In genomic region chr10:96129387-96130325, GRCh38 we compare ENCODE assay signal across 8 cellular contexts. TPM values are rescaled to one million over a fixed set of nuclear protein-coding genes. Genes with fewer than 3 reads are reported as not detected.
A peak's percentile ranks its signal among the peaks of the same experiment; 100 is the strongest.
DNase-seq lines count a peak whose midpoint lies in the region; ATAC-seq and TF ChIP-seq lines count a peak whose summit lies in the region.

Gene ZNF518A, plus strand, starts transcription at chr10:96130297. Its CDS starts 26,026 bp downstream, at chr10:96156323.

- peak within 1 kb of the TSS; percentile 97 for H3K27ac Mint-ChIP-seq in activated naive CD8-positive, alpha-beta T cell treated with anti-CD3 and anti-CD28 coated beads, Interleukin-2, amount 50 U/mL, for 24 hours

- H3K14ac ChIP-seq in trophoblast cell (ENCODE audit: low read length), result peak within 1 kb of the TSS; percentile 95

- peak within 1 kb of the TSS; percentile 99 for H2BK5ac ChIP-seq in trophoblast cell (ENCODE audit: low read depth, low read length, poor library complexity)

- peak within 1 kb of the TSS; percentile 97 for H4K91ac ChIP-seq in trophoblast cell (ENCODE audit: low read depth, low read length)

- peak within 1 kb of the TSS; percentile 87 for H3K4me3 Mint-ChIP-seq in activated naive CD8-positive, alpha-beta T cell treated with anti-CD3 and anti-CD28 coated beads, Interleukin-2, amount 50 U/mL, for 24 hours

- peak within 1 kb of the TSS; percentile 95 for H3K4ac ChIP-seq in trophoblast cell (ENCODE audit: low read depth, low read length)

- TF ChIP-seq EP300 in tibial nerve (IDR thresholded peaks at IDR 0.05), result peak in 1 of 2 donors; percentile 86

- H3K36me3 Mint-ChIP-seq in activated naive CD8-positive, alpha-beta T cell treated with anti-CD3 and anti-CD28 coated beads, Interleukin-2, amount 50 U/mL, for 24 hours (ENCODE audit: low read depth), result peaks cover 22% of the 10 kb centered on the region

- intact Hi-C loops in cardiac septum (cut with DNase I), result loop anchor here (1.0 to 5.0 kb wide), 2 partner anchors 39 to 87 kb away; partner anchors contain the start of gene CCNJ

- peaks cover 8% of the 10 kb centered on the region for H3K79me2 ChIP-seq in trophoblast cell (ENCODE audit: control insufficient read depth, insufficient read depth, low read length, poor library complexity)

- H3K4me3 ChIP-seq in GM12865 (ENCODE audit: low read depth, low read length) (peak within 1 kb of the TSS; percentile 62), trophoblast cell (ENCODE audit: low read depth, low read length) (peak within 1 kb of the TSS; percentile 82), tibial nerve (peak within 1 kb of the TSS; percentile 62 to 87 (median 78))

- H3K4me1 ChIP-seq in trophoblast cell (ENCODE audit: control insufficient read depth in 1 of 2, insufficient read depth in 2 of 2, low read length in 2 of 2) (peaks cover 0 to 3% of the 10 kb centered on the region in 2 experiments), tibial nerve (peaks cover 0 to 14% (median 3%) of the 10 kb centered on the region in 4 donors)

- peak within 1 kb of the TSS; percentile 96 for H3K18ac ChIP-seq in trophoblast cell (ENCODE audit: low read length)

- TF ChIP-seq POLR2A in tibial nerve (IDR thresholded peaks at IDR 0.05), result no peak

- no peaks in the 10 kb centered on the region for H3K9me3 ChIP-seq in trophoblast cell (ENCODE audit: insufficient read depth, low read depth, low read length)
- no peaks in the 10 kb centered on the region for H3K9me3 ChIP-seq in tibial nerve

- H3K23ac ChIP-seq in trophoblast cell (ENCODE audit: low read length), result no peak within 1 kb of the TSS

- peak; percentile 89 for ATAC-seq in HG02642 (IDR thresholded peaks at IDR 0.05; ENCODE audit: poor library complexity, unreplicated experiment)
- peak; percentile 89 for ATAC-seq in activated naive CD8-positive, alpha-beta T cell treated with anti-CD3 and anti-CD28 coated beads, Interleukin-2, amount 50 U/mL, for 24 hours

- H4K8ac ChIP-seq in trophoblast cell (ENCODE audit: low read depth, low read length), result peak within 1 kb of the TSS; percentile 100

- H2AFZ ChIP-seq in trophoblast cell (ENCODE audit: insufficient read depth, low read length, poor library complexity), result peak within 1 kb of the TSS; percentile 89

- no peak for TF ChIP-seq CTCF in GM12865 (IDR thresholded peaks at IDR 0.05; ENCODE audit: insufficient read depth, low read depth, low read length, missing control alignments)
- no peak for TF ChIP-seq CTCF in tibial nerve (IDR thresholded peaks at IDR 0.05)

- H3K79me1 ChIP-seq in trophoblast cell (ENCODE audit: low read length), result peaks cover 16% of the 10 kb centered on the region

- no peak within 1 kb of the TSS for H2BK12ac ChIP-seq in trophoblast cell (ENCODE audit: low read length)

- H3K27me3 ChIP-seq in trophoblast cell (ENCODE audit: insufficient read depth, low read length) (no peaks in the 10 kb centered on the region), tibial nerve (peaks cover 0 to 40% of the 10 kb centered on the region in 2 donors)

- H3K4me2 ChIP-seq in trophoblast cell (ENCODE audit: low read length), result peak within 1 kb of the TSS; percentile 75

- H3K27ac ChIP-seq in trophoblast cell (ENCODE audit: low read depth, low read length) (peak within 1 kb of the TSS; percentile 98), tibial nerve (peak within 1 kb of the TSS; percentile 88 to 98 (median 93))

- peak within 1 kb of the TSS; percentile 98 for H2BK120ac ChIP-seq in trophoblast cell (ENCODE audit: insufficient read depth, low read length, poor library complexity)

- H3K36me3 ChIP-seq in trophoblast cell (ENCODE audit: control insufficient read depth in 1 of 2, insufficient read depth in 2 of 2, low read length in 2 of 2) (peaks cover 3 to 4% of the 10 kb centered on the region in 2 experiments), tibial nerve (peaks cover 0 to 20% (median 0%) of the 10 kb centered on the region in 3 donors)

- no CpG with 5 or more reads among the region's 48 CpGs for WGBS in trophoblast cell (ENCODE audit: extremely low coverage, insufficient coverage, insufficient read length)
- WGBS in tibial nerve, 2 donors, result 10 to 11% methylated on average over 46 to 48 of the region's 48 CpGs

- peak; percentile 100 for DNase-seq in GM12865 (ENCODE audit: low read depth)
- DNase-seq in NCI-H1105 treated with DMSO at 0.1 percent for 48 hours (lab: John Stamatoyannopoulos, UW), result peak; percentile 83
- peak; percentile 95 for DNase-seq in SW480 (ENCODE audit: low spot score)
- peak; percentile 84 for DNase-seq in activated naive CD8-positive, alpha-beta T cell treated with anti-CD3 and anti-CD28 coated beads, Interleukin-2, amount 50 U/mL, for 24 hours
- peak; percentile 95 for DNase-seq in cardiac septum (ENCODE audit: low spot score)
- peak; percentile 95 to 98 for DNase-seq in trophoblast cell
- peak; percentile 71 to 86 for DNase-seq in tibial nerve (ENCODE audit: low spot score in 2 of 2)

- peaks cover 38% of the 10 kb centered on the region for H3K27me3 Mint-ChIP-seq in activated naive CD8-positive, alpha-beta T cell treated with anti-CD3 and anti-CD28 coated beads, Interleukin-2, amount 50 U/mL, for 24 hours

- H2AK5ac ChIP-seq in trophoblast cell (ENCODE audit: low read length), result peak within 1 kb of the TSS; percentile 44

- H3K9ac ChIP-seq in trophoblast cell (ENCODE audit: low read length), result peak within 1 kb of the TSS; percentile 96

- H3K9me3 Mint-ChIP-seq in activated naive CD8-positive, alpha-beta T cell treated with anti-CD3 and anti-CD28 coated beads, Interleukin-2, amount 50 U/mL, for 24 hours, result peaks cover 8% of the 10 kb centered on the region

- H3K4me1 Mint-ChIP-seq in activated naive CD8-positive, alpha-beta T cell treated with anti-CD3 and anti-CD28 coated beads, Interleukin-2, amount 50 U/mL, for 24 hours, result peaks cover 25% of the 10 kb centered on the region

- peak within 1 kb of the TSS; percentile 93 for H4K12ac ChIP-seq in trophoblast cell (ENCODE audit: low read depth, low read length)

RNA-seq across cellular contexts. Expression of gene ZNF518A, which starts in this region (rescaled TPM):
- total RNA-seq in cardiac septum (12.7 TPM), tibial nerve (10 to 100 TPM; 20.7 to 36.7 (median 25.7) TPM)
- 12.0 TPM in 2 replicates for polyA plus RNA-seq in trophoblast cell (2013)

Comparison
In these comparisons a context has a peak if more than half of its experiments do, and no peak if none do; other contexts are left out.
1. Peak in every context shown above with its lines: DNase-seq, ATAC-seq, H3K4me3 ChIP-seq and H3K27ac ChIP-seq.